In the genomic region with DNA sequence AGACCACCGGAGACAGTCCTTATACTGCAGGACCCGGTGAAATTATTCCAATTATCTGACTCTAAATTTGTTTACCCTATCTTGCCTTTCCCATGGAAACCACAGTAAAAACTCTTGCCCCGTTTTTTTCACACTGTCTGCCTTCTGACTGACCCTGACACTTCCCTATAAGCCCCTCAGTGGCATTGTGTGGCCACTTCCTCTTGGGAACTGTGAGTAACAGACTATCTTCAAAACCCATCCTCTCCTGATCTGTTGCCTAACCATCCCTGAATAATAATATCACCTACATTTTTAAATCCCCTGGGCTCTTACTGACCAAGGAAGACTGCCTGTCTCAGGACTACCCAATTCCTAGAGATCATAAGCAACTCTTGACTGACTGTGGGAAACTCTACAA, we compare ENCODE assay signal across 14 cellular contexts.
"Had no signal": no experiment of that assay in that cellular context is flagged by ENCODE, and none has a peak within 500 bp of the region (broad histone marks: within the 10 kb centered on the region; RNA-seq: fewer than 3 reads in every experiment).

No MANE protein-coding gene starts in this region.

- H3K4me3 ChIP-seq: gastrocnemius medialis had no signal

- H3K27me3 ChIP-seq: gastrocnemius medialis had no signal

- H3K36me3 ChIP-seq: gastrocnemius medialis had no signal

- H3K9me3 ChIP-seq: gastrocnemius medialis had no signal

- H3K4me1 ChIP-seq: gastrocnemius medialis had no signal

- DNase-seq: activated CD4-positive, alpha-beta T cell treated with anti-CD3 and anti-CD28 coated beads, Interleukin-2, amount 50 U/mL, for 48 hours; activated naive CD4-positive, alpha-beta T cell; activated naive CD8-positive, alpha-beta T cell treated with anti-CD3 and anti-CD28 coated beads for 36 hours; activated T-cell treated with anti-CD3 and anti-CD28 coated beads for 4 hours; amniotic stem cell; effector CD4-positive, alpha-beta T cell; gastrocnemius medialis; head of caudate nucleus; kidney; mammary epithelial cell; stimulated activated naive CD4-positive, alpha-beta T cell; T1000 had no signal

- FAIRE-seq: kidney had no signal

- ATAC-seq: activated T-helper 17 cell treated with anti-CD3 and anti-CD28 coated beads, Interleukin-2, amount 50 U/mL, for 72 hours; gastrocnemius medialis; left lobe of liver had no signal

- H3K27ac ChIP-seq: gastrocnemius medialis had no signal
